Comparison of ENCODE assay signal across 8 cellular contexts in the genomic region with DNA sequence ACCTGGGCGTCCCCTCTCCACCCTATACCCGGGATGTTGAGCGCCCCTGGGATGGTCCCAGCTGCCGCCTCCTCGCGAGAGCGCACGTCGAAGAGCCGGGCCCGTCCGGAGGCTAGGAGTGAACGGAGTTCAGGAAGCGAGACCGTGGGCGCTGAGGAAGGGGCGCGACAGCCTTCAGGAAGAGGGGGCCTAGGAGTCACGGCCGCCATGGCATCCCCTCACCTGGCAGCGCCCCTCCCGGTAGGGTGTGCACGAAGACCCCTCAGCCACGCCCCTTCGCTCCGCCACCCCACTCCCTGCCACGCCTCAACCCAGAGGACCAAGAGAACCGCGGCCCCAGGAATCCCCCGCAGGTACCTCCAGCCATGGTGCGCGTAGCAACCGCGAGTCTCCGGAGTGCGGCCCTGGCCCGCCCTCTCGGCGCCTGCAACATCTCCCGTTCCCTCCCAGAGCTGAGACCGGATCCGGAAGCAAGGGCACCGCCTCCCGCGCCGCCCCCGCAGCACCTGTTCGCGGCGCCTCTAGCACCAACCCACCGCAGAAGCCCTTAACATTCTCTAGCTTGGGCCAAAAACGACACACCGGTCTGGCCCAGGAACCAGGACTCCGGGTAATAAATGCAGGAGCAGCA. TPM values are rescaled to one million over a fixed set of nuclear protein-coding genes. Genes with fewer than 3 reads are reported as not detected.
A peak's percentile ranks its signal among the peaks of the same experiment; 100 is the strongest.
DNase-seq lines count a peak whose midpoint lies in the region; ATAC-seq and TF ChIP-seq lines count a peak whose summit lies in the region.

A gene with protein sequence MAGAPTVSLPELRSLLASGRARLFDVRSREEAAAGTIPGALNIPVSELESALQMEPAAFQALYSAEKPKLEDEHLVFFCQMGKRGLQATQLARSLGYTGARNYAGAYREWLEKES (minus strand): TSS at position 442 of the 631 bp plus-strand sequence. CDS start 75 bp downstream, at position 367.

- peak; percentile 88 for DNase-seq in NCI-H345 (lab: John Stamatoyannopoulos, UW)
- peak; percentile 90 for DNase-seq in activated CD8-positive, alpha-beta memory T cell treated with anti-CD3 and anti-CD28 coated beads, Interleukin-2, amount 10 ng/mL, durations not matched to agents 7 days and 5 days
- DNase-seq in epithelial cell of esophagus (ENCODE audit: low read depth), result peak; percentile 79
- DNase-seq in natural killer cell, result peak; percentile 75
- DNase-seq in D341Med (ENCODE audit: low spot score), result no peak

- H3K4me3 ChIP-seq in epithelial cell of esophagus (ENCODE audit: low read length), result peak within 1 kb of the TSS; percentile 82

- H3K36me3 Mint-ChIP-seq in activated CD8-positive, alpha-beta memory T cell treated with anti-CD3 and anti-CD28 coated beads, Interleukin-2, amount 10 ng/mL, durations not matched to agents 7 days and 5 days, result peaks cover 38% of the 10 kb centered on the region
- H3K36me3 Mint-ChIP-seq in natural killer cell, result no peaks in the 10 kb centered on the region
- peaks cover 39% of the 10 kb centered on the region for H3K36me3 Mint-ChIP-seq in stimulated activated memory B cell treated with anti-CD40 and anti-IgM and Interleukin-4, amounts not matched to agents 10 μg/mL and 1 μg/mL and 100 μg/mL, for 72 hours

- peaks cover 47% of the 10 kb centered on the region for H3K4me1 Mint-ChIP-seq in activated CD8-positive, alpha-beta memory T cell treated with anti-CD3 and anti-CD28 coated beads, Interleukin-2, amount 10 ng/mL, durations not matched to agents 7 days and 5 days
- peaks cover 14 to 49% of the 10 kb centered on the region in 2 donors for H3K4me1 Mint-ChIP-seq in natural killer cell
- H3K4me1 Mint-ChIP-seq in stimulated activated memory B cell treated with anti-CD40 and anti-IgM and Interleukin-4, amounts not matched to agents 10 μg/mL and 1 μg/mL and 100 μg/mL, for 72 hours, result peaks cover 43% of the 10 kb centered on the region

- intact Hi-C loops in natural killer cell (cut with micrococcal nuclease), result no loop called here

- TF ChIP-seq CTCF in epithelial cell of esophagus (IDR thresholded peaks at IDR 0.05; ENCODE audit: insufficient read depth, low read depth, low read length, missing control alignments) (no peak), natural killer cell (IDR thresholded peaks at IDR 0.05) (no peak)

- ATAC-seq in GM18520 (IDR thresholded peaks at IDR 0.05; ENCODE audit: unreplicated experiment) (peak; percentile 71), HG03039 (IDR thresholded peaks at IDR 0.05; ENCODE audit: unreplicated experiment) (peak; percentile 62), natural killer cell (peak; percentile 86 to 94 (median 89))
- peak; percentile 92 for ATAC-seq in activated CD8-positive, alpha-beta memory T cell treated with anti-CD3 and anti-CD28 coated beads, Interleukin-2, amount 10 ng/mL, durations not matched to agents 7 days and 5 days
- peak; percentile 97 for ATAC-seq in stimulated activated memory B cell treated with anti-CD40 and anti-IgM and Interleukin-4, amounts not matched to agents 10 μg/mL and 1 μg/mL and 100 μg/mL, for 72 hours

- H3K9me3 Mint-ChIP-seq in activated CD8-positive, alpha-beta memory T cell treated with anti-CD3 and anti-CD28 coated beads, Interleukin-2, amount 10 ng/mL, durations not matched to agents 7 days and 5 days (ENCODE audit: low read depth), result no peaks in the 10 kb centered on the region
- H3K9me3 Mint-ChIP-seq in natural killer cell, result no peaks in the 10 kb centered on the region
- no peaks in the 10 kb centered on the region for H3K9me3 Mint-ChIP-seq in stimulated activated memory B cell treated with anti-CD40 and anti-IgM and Interleukin-4, amounts not matched to agents 10 μg/mL and 1 μg/mL and 100 μg/mL, for 72 hours

- CTCF ChIA-PET in activated CD8-positive, alpha-beta memory T cell treated with anti-CD3 and anti-CD28 coated beads, Interleukin-2, amount 10 ng/mL, durations not matched to agents 7 days and 5 days (lab: Charles Lee), result interaction anchor here (0.7 to 3.7 kb wide), 20 partner anchors 9 to 344 kb away, joined by 3 to 20 read pairs (median 4); a partner anchor contains a TSS

- H3K27ac Mint-ChIP-seq in activated CD8-positive, alpha-beta memory T cell treated with anti-CD3 and anti-CD28 coated beads, Interleukin-2, amount 10 ng/mL, durations not matched to agents 7 days and 5 days, result peak within 1 kb of the TSS; percentile 90
- peak within 1 kb of the TSS; percentile 84 to 92 for H3K27ac Mint-ChIP-seq in natural killer cell
- H3K27ac Mint-ChIP-seq in stimulated activated memory B cell treated with anti-CD40 and anti-IgM and Interleukin-4, amounts not matched to agents 10 μg/mL and 1 μg/mL and 100 μg/mL, for 72 hours, result peak within 1 kb of the TSS; percentile 93

- peak within 1 kb of the TSS; percentile 84 for H3K4me3 Mint-ChIP-seq in activated CD8-positive, alpha-beta memory T cell treated with anti-CD3 and anti-CD28 coated beads, Interleukin-2, amount 10 ng/mL, durations not matched to agents 7 days and 5 days
- H3K4me3 Mint-ChIP-seq in natural killer cell, result peak within 1 kb of the TSS; percentile 93
- H3K4me3 Mint-ChIP-seq in stimulated activated memory B cell treated with anti-CD40 and anti-IgM and Interleukin-4, amounts not matched to agents 10 μg/mL and 1 μg/mL and 100 μg/mL, for 72 hours, result peak within 1 kb of the TSS; percentile 98

- H3K27me3 Mint-ChIP-seq in activated CD8-positive, alpha-beta memory T cell treated with anti-CD3 and anti-CD28 coated beads, Interleukin-2, amount 10 ng/mL, durations not matched to agents 7 days and 5 days, result no peaks in the 10 kb centered on the region
- H3K27me3 Mint-ChIP-seq in natural killer cell (ENCODE audit: low read depth in 2 of 2), result no peaks in the 10 kb centered on the region
- H3K27me3 Mint-ChIP-seq in stimulated activated memory B cell treated with anti-CD40 and anti-IgM and Interleukin-4, amounts not matched to agents 10 μg/mL and 1 μg/mL and 100 μg/mL, for 72 hours, result no peaks in the 10 kb centered on the region

RNA-seq across cellular contexts. Expression of the gene that starts here (rescaled TPM):
- total RNA-seq in activated CD8-positive, alpha-beta memory T cell treated with anti-CD3 and anti-CD28 coated beads, Interleukin-2, amount 10 ng/mL, durations not matched to agents 7 days and 5 days, result 10 to 100 TPM; 62.8 TPM
- total RNA-seq in natural killer cell, result 10 to 100 TPM; 31.8 to 36.3 (median 34.3) TPM
